In genomic region chr9:21993893-21994525, GRCh38 we compare ENCODE assay signal across 8 cellular contexts. TPM values are rescaled to one million over a fixed set of nuclear protein-coding genes. Genes with fewer than 3 reads are reported as not detected.
DNase-seq lines count a peak whose midpoint lies in the region; ATAC-seq, FAIRE-seq and TF ChIP-seq lines count a peak whose summit lies in the region.

TSS of gene CDKN2A (minus strand) at chr9:21994392.

- no peaks in the 10 kb centered on the region for H3K9me3 ChIP-seq in CD8-positive, alpha-beta memory T cell (ENCODE audit: low read length)
- no peaks in the 10 kb centered on the region for H3K9me3 ChIP-seq in RWPE2 (ENCODE audit: severe bottlenecking)
- H3K9me3 ChIP-seq in adipocyte (ENCODE audit: control insufficient read depth, low read length): no peaks in the 10 kb centered on the region
- no peaks in the 10 kb centered on the region for H3K9me3 ChIP-seq in iPS-15b (ENCODE audit: control insufficient read depth, insufficient read depth, low read length)
- H3K9me3 ChIP-seq in small intestine (ENCODE audit: control insufficient read depth, low read depth): no peaks in the 10 kb centered on the region

- ATAC-seq in GM19328 (IDR thresholded peaks at IDR 0.05; ENCODE audit: unreplicated experiment): peak; percentile 35
- peak; percentile 26 for ATAC-seq in HG03378 (IDR thresholded peaks at IDR 0.05; ENCODE audit: unreplicated experiment)
- ATAC-seq in RWPE2 (ENCODE audit: low read depth): peak; percentile 66

- H3K4me1 ChIP-seq in CD8-positive, alpha-beta memory T cell (ENCODE audit: insufficient read depth, low read length): peaks cover 19% of the 10 kb centered on the region
- peaks cover 31% of the 10 kb centered on the region for H3K4me1 ChIP-seq in RWPE2 (ENCODE audit: insufficient read depth, poor library complexity, severe bottlenecking)
- peaks cover 40% of the 10 kb centered on the region for H3K4me1 ChIP-seq in adipocyte (ENCODE audit: control insufficient read depth, insufficient read depth, low read length)
- peaks cover 15% of the 10 kb centered on the region for H3K4me1 ChIP-seq in iPS-15b (ENCODE audit: control insufficient read depth, insufficient read depth, low read length)
- no peaks in the 10 kb centered on the region for H3K4me1 ChIP-seq in small intestine (ENCODE audit: control insufficient read depth in 2 of 2, insufficient read depth in 1 of 2, low read depth in 1 of 2, low read length in 1 of 2)

- H3K36me3 ChIP-seq in CD8-positive, alpha-beta memory T cell (ENCODE audit: insufficient read depth, low read length): no peaks in the 10 kb centered on the region
- H3K36me3 ChIP-seq in RWPE2 (ENCODE audit: low read depth) (peaks cover 48% of the 10 kb centered on the region), adipocyte (ENCODE audit: control insufficient read depth, insufficient read depth, low read length, severe bottlenecking) (no peaks in the 10 kb centered on the region), iPS-15b (ENCODE audit: control insufficient read depth, insufficient read depth, low read length) (no peaks in the 10 kb centered on the region), small intestine (ENCODE audit: control insufficient read depth in 2 of 2, insufficient read depth in 2 of 2, low read length in 2 of 2) (no peaks in the 10 kb centered on the region)

- TF ChIP-seq CTCF in RWPE2 (IDR thresholded peaks at IDR 0.05; ENCODE audit: poor library complexity, severe bottlenecking): peak; percentile 13

- 4 to 5% (median 4%) methylated on average over 37 to 52 of the region's 52 CpGs for WGBS in small intestine, 3 donors

- H3K27me3 Mint-ChIP-seq in CD8-positive, alpha-beta memory T cell: peaks cover 7 to 13% of the 10 kb centered on the region in 2 donors

- peak within 1 kb of the TSS; percentile 87 to 98 (median 96) for H3K27ac Mint-ChIP-seq in CD8-positive, alpha-beta memory T cell

- H3K27me3 ChIP-seq in CD8-positive, alpha-beta memory T cell (ENCODE audit: insufficient read depth, low read length, poor library complexity, severe bottlenecking): no peaks in the 10 kb centered on the region
- H3K27me3 ChIP-seq in RWPE2 (ENCODE audit: insufficient read depth, poor library complexity, severe bottlenecking) (no peaks in the 10 kb centered on the region), adipocyte (replicated peaks; ENCODE audit: control insufficient read depth, insufficient read depth, low read length) (no peaks in the 10 kb centered on the region), iPS-15b (ENCODE audit: control insufficient read depth, insufficient read depth, low read length) (peaks cover 93% of the 10 kb centered on the region), small intestine (ENCODE audit: control insufficient read depth in 2 of 2, insufficient read depth in 2 of 2, low read length in 2 of 2) (peaks cover 5 to 10% of the 10 kb centered on the region in 2 donors)

- H3K36me3 Mint-ChIP-seq in CD8-positive, alpha-beta memory T cell: peaks cover 0 to 7% (median 0%) of the 10 kb centered on the region in 3 donors

- peak within 1 kb of the TSS; percentile 96 to 99 (median 98) for H3K4me3 Mint-ChIP-seq in CD8-positive, alpha-beta memory T cell

- H3K4me3 ChIP-seq in CD8-positive, alpha-beta memory T cell (ENCODE audit: low read length): peak within 1 kb of the TSS; percentile 87
- H3K4me3 ChIP-seq in RWPE2 (ENCODE audit: severe bottlenecking) (peak within 1 kb of the TSS; percentile 79), adipocyte (ENCODE audit: low read length) (peak within 1 kb of the TSS; percentile 98), iPS-15b (ENCODE audit: low read depth, low read length) (peak within 1 kb of the TSS; percentile 72), small intestine (ENCODE audit: low read depth in 1 of 2, low read length in 2 of 2) (peak within 1 kb of the TSS; percentile 42 to 82)

- peak; percentile 31 to 68 (median 45) for DNase-seq in CD8-positive, alpha-beta memory T cell
- peak; percentile 83 for DNase-seq in RWPE2 (ENCODE audit: low spot score)
- peak; percentile 59 for DNase-seq in adipocyte (ENCODE audit: low read depth)
- DNase-seq in small intestine: peak; percentile 20
- DNase-seq in frontal cortex (ENCODE audit: low spot score in 2 of 2): no peak

- H3K9me3 Mint-ChIP-seq in CD8-positive, alpha-beta memory T cell: no peaks in the 10 kb centered on the region

- CTCF ChIA-PET in CD8-positive, alpha-beta memory T cell (lab: Charles Lee): interaction anchor here (1.1 to 2.3 kb wide), 6 partner anchors 13 to 181 kb away, joined by 3 to 17 read pairs (median 5); partner anchors contain the start of gene CDKN2B

- peak within 1 kb of the TSS; percentile 92 for H3K9ac ChIP-seq in adipocyte (ENCODE audit: low read length)
- H3K9ac ChIP-seq in iPS-15b (ENCODE audit: low read depth, low read length): no peak within 1 kb of the TSS

- H3K4me1 Mint-ChIP-seq in CD8-positive, alpha-beta memory T cell: peaks cover 16 to 26% (median 24%) of the 10 kb centered on the region in 3 donors

- H3K27ac ChIP-seq in CD8-positive, alpha-beta memory T cell (ENCODE audit: low read depth, low read length): peak within 1 kb of the TSS; percentile 90
- H3K27ac ChIP-seq in RWPE2 (ENCODE audit: poor library complexity, severe bottlenecking) (peak within 1 kb of the TSS; percentile 89), small intestine (ENCODE audit: low read depth in 1 of 2, low read length in 1 of 2) (peak within 1 kb of the TSS; percentile 69 to 88)

- no peak for FAIRE-seq in small intestine (lab: Jason Lieb, UNC)
- no peak for FAIRE-seq in frontal cortex (lab: Jason Lieb, UNC)

- POLR2A ChIA-PET in CD8-positive, alpha-beta memory T cell (lab: Charles Lee): interaction anchor here (1.1 kb wide), 1 partner anchor 14 kb away, joined by 4 read pairs; no protein-coding TSS in a partner anchor

RNA-seq across cellular contexts. Expression of gene CDKN2A, which starts in this region (rescaled TPM):
- total RNA-seq in CD8-positive, alpha-beta memory T cell: 1 to 10 TPM; 3.9 to 4.1 TPM
- polyA plus RNA-seq in CD8-positive, alpha-beta memory T cell: 6.8 TPM
- polyA plus RNA-seq in small intestine: 1 to 10 TPM in 1 of 3 donors, under 1 TPM in 1, not detected in 1; 0.30 to 2.7 TPM
- under 0.01 TPM for total RNA-seq in frontal cortex

Comparison
In these comparisons a context has a peak if more than half of its experiments do, and no peak if none do; other contexts are left out.
1. DNase-seq: peak in CD8-positive, alpha-beta memory T cell (5 of 5), RWPE2 (single experiment), adipocyte (single experiment) and small intestine (single experiment); none in frontal cortex (0 of 2).
2. Peak in every context shown above with its lines, with median percentiles within 50 percentile points of each other: H3K27ac ChIP-seq, H3K4me3 ChIP-seq and ATAC-seq.